14 cellular contexts compared by ENCODE assay signal in the genomic region with DNA sequence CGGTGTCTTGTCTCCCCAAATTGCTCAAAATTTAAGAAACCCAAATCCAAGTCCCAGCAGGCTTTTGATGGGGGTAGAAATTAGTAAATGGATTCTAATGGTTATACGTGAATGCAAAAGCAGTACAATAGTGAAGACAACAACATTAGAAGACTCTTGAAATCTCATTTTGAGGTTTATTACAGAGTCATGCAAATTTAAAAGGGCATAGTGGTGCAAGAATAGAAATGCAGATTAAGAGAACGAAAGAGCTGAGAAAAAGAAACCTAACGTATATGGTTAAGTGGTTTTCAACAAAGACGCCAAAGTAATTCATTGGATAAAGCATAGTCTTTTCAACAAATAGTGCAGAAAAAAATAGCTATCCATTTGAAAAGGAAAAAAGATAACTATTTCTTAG. TPM values are rescaled to one million over a fixed set of nuclear protein-coding genes. Genes with fewer than 3 reads are reported as not detected.
DNase-seq lines count a peak whose midpoint lies in the region; ATAC-seq and TF ChIP-seq lines count a peak whose summit lies in the region.
"Had no signal": no experiment of that assay in that cellular context is flagged by ENCODE, and none has a peak within 500 bp of the region (broad histone marks: within the 10 kb centered on the region; RNA-seq: fewer than 3 reads in every experiment).

No MANE protein-coding gene starts in this region.

- H3K4me1 Mint-ChIP-seq in activated CD4-positive, alpha-beta T cell treated with anti-CD3 and anti-CD28 coated beads for 36 hours, result peaks cover 2% of the 10 kb centered on the region
- peaks cover 36% of the 10 kb centered on the region for H3K4me1 Mint-ChIP-seq in stimulated activated memory B cell treated with anti-CD40 and anti-IgM and Interleukin-4, amounts not matched to agents 10 μg/mL and 1 μg/mL and 100 μg/mL, for 72 hours

- H3K9me3 Mint-ChIP-seq in activated CD4-positive, alpha-beta T cell treated with anti-CD3 and anti-CD28 coated beads for 36 hours (ENCODE audit: low read depth), result no peaks in the 10 kb centered on the region
- peaks cover 5% of the 10 kb centered on the region for H3K9me3 Mint-ChIP-seq in stimulated activated memory B cell treated with anti-CD40 and anti-IgM and Interleukin-4, amounts not matched to agents 10 μg/mL and 1 μg/mL and 100 μg/mL, for 72 hours
- H3K9me3 Mint-ChIP-seq: activated naive CD4-positive, alpha-beta T cell treated with anti-CD3 and anti-CD28 coated beads, Interleukin-2, amount 10 ng/mL, durations not matched to agents 7 days and 5 days had no signal

- no peak overlapping the region for H3K27ac ChIP-seq in mammary epithelial cell (ENCODE audit: insufficient read depth, low read depth, low read length)
- H3K27ac ChIP-seq: A549, PC-9 had no signal

- no peaks in the 10 kb centered on the region for H3K36me3 Mint-ChIP-seq in activated CD4-positive, alpha-beta T cell treated with anti-CD3 and anti-CD28 coated beads for 36 hours (ENCODE audit: low read depth)
- H3K36me3 Mint-ChIP-seq in stimulated activated memory B cell treated with anti-CD40 and anti-IgM and Interleukin-4, amounts not matched to agents 10 μg/mL and 1 μg/mL and 100 μg/mL, for 72 hours, result no peaks in the 10 kb centered on the region
- H3K36me3 Mint-ChIP-seq: activated naive CD4-positive, alpha-beta T cell treated with anti-CD3 and anti-CD28 coated beads, Interleukin-2, amount 10 ng/mL, durations not matched to agents 7 days and 5 days had no signal

- H3K4me2 ChIP-seq in mammary epithelial cell (ENCODE audit: insufficient read depth, low read depth, low read length), result no peak overlapping the region
- H3K4me2 ChIP-seq: A549, PC-9 had no signal

- H4K20me1 ChIP-seq in mammary epithelial cell (ENCODE audit: insufficient read depth, low read length), result no peaks in the 10 kb centered on the region

- dilution Hi-C loops in mammary epithelial cell (cut with HindIII; ENCODE audit: low sequenced_read_pairs), result no loop called here

- no peaks in the 10 kb centered on the region for H3K79me2 ChIP-seq in mammary epithelial cell (ENCODE audit: insufficient read depth, low read length)

- in situ Hi-C loops in mammary epithelial cell (cut with MboI; ENCODE audit: low sequenced_read_pairs in 2 of 2), result loop anchor here in 1 of 2 donors (10.0 kb wide), 1 partner anchor 64 kb away; no protein-coding TSS in a partner anchor

- H3K4me1 ChIP-seq in mammary epithelial cell (ENCODE audit: insufficient read depth, low read length), result no peaks in the 10 kb centered on the region
- H3K4me1 ChIP-seq: A549 had no signal

- H2AFZ ChIP-seq in mammary epithelial cell (ENCODE audit: low read depth, low read length), result no peak overlapping the region
- H2AFZ ChIP-seq: PC-9 had no signal

- H3K4me3 ChIP-seq in mammary epithelial cell (replicated peaks in 1 of 3; ENCODE audit: insufficient read depth in 1 of 3, low read depth in 2 of 3, low read length in 3 of 3), result no peak overlapping the region
- H3K4me3 ChIP-seq: A549, PC-9 had no signal

- no peak for DNase-seq in activated CD4-positive, alpha-beta T cell treated with anti-CD3 and anti-CD28 coated beads for 36 hours
- no peak for DNase-seq in activated CD4-positive, alpha-beta T cell treated with anti-CD3 and anti-CD28 coated beads for 1 hour
- DNase-seq in NCI-H446 (lab: John Stamatoyannopoulos, UW) (no peak), mammary epithelial cell (no peak)
- DNase-seq: activated naive CD4-positive, alpha-beta T cell treated with anti-CD3 and anti-CD28 coated beads, Interleukin-2, amount 10 ng/mL, durations not matched to agents 7 days and 5 days; EL; NCI-H1930; PC-9 had no signal

- BruUV-seq in mammary epithelial cell (replicated peaks; lab: Mats Ljungman, UMichigan), result no TSS peak

- POLR2A ChIA-PET in activated CD4-positive, alpha-beta T cell treated with anti-CD3 and anti-CD28 coated beads for 36 hours (lab: Charles Lee), result no interaction called here

- no peaks in the 10 kb centered on the region for H3K36me3 ChIP-seq in mammary epithelial cell (ENCODE audit: insufficient read depth, low read length)

- H3K27me3 Mint-ChIP-seq in activated CD4-positive, alpha-beta T cell treated with anti-CD3 and anti-CD28 coated beads for 36 hours, result peaks cover 3% of the 10 kb centered on the region
- H3K27me3 Mint-ChIP-seq in stimulated activated memory B cell treated with anti-CD40 and anti-IgM and Interleukin-4, amounts not matched to agents 10 μg/mL and 1 μg/mL and 100 μg/mL, for 72 hours, result peaks cover 10% of the 10 kb centered on the region

- intact Hi-C loops in activated CD4-positive, alpha-beta T cell treated with anti-CD3 and anti-CD28 coated beads for 36 hours (cut with DNase I, micrococcal nuclease), result no loop called here
- intact Hi-C loops in mammary epithelial cell (cut with micrococcal nuclease), result no loop called here

- no peaks in the 10 kb centered on the region for H3K9me3 ChIP-seq in mammary epithelial cell (replicated peaks; ENCODE audit: insufficient read depth, low read length)
- H3K9me3 ChIP-seq: A549 had no signal

- no peak overlapping the region for H3K27ac Mint-ChIP-seq in activated CD4-positive, alpha-beta T cell treated with anti-CD3 and anti-CD28 coated beads for 36 hours
- H3K27ac Mint-ChIP-seq in stimulated activated memory B cell treated with anti-CD40 and anti-IgM and Interleukin-4, amounts not matched to agents 10 μg/mL and 1 μg/mL and 100 μg/mL, for 72 hours, result no peak overlapping the region
- H3K27ac Mint-ChIP-seq: activated naive CD4-positive, alpha-beta T cell treated with anti-CD3 and anti-CD28 coated beads, Interleukin-2, amount 10 ng/mL, durations not matched to agents 7 days and 5 days had no signal

- TF ChIP-seq CTCF in mammary epithelial cell (conservative IDR thresholded peaks at IDR 0.05 in 1 of 2, IDR thresholded peaks at IDR 0.05 in 1 of 2; ENCODE audit: extremely low read depth in 1 of 2, insufficient read depth in 1 of 2, low read depth in 1 of 2, low read length in 2 of 2), result no peak

- WGBS in mammary epithelial cell (ENCODE audit: low coverage, missing lambda C conversion rate), result 82% methylated on average over 5 of the region's 5 CpGs

- H3K27me3 ChIP-seq in mammary epithelial cell (ENCODE audit: insufficient read depth, low read length), result peaks cover 7% of the 10 kb centered on the region

- H3K9ac ChIP-seq in mammary epithelial cell (ENCODE audit: insufficient read depth, low read length), result no peak overlapping the region

- H3K4me3 Mint-ChIP-seq in activated CD4-positive, alpha-beta T cell treated with anti-CD3 and anti-CD28 coated beads for 36 hours, result no peak overlapping the region
- H3K4me3 Mint-ChIP-seq in stimulated activated memory B cell treated with anti-CD40 and anti-IgM and Interleukin-4, amounts not matched to agents 10 μg/mL and 1 μg/mL and 100 μg/mL, for 72 hours, result peak overlapping the region; percentile 65
- H3K4me3 Mint-ChIP-seq: activated naive CD4-positive, alpha-beta T cell treated with anti-CD3 and anti-CD28 coated beads, Interleukin-2, amount 10 ng/mL, durations not matched to agents 7 days and 5 days had no signal

- ATAC-seq in activated CD4-positive, alpha-beta T cell treated with anti-CD3 and anti-CD28 coated beads for 36 hours, result peak; percentile 42
- ATAC-seq in HG02588 (IDR thresholded peaks at IDR 0.05; ENCODE audit: unreplicated experiment) (peak; percentile 72), HG03571 (IDR thresholded peaks at IDR 0.05; ENCODE audit: unreplicated experiment) (peak; percentile 61), HG02970 (IDR thresholded peaks at IDR 0.05; ENCODE audit: low FRiP score, unreplicated experiment) (no peak)
- ATAC-seq in stimulated activated memory B cell treated with anti-CD40 and anti-IgM and Interleukin-4, amounts not matched to agents 10 μg/mL and 1 μg/mL and 100 μg/mL, for 72 hours, result no peak
- ATAC-seq: A549 had no signal

- CTCF ChIA-PET in activated CD4-positive, alpha-beta T cell treated with anti-CD3 and anti-CD28 coated beads for 36 hours (lab: Charles Lee), result interaction anchor here (0.6 kb wide), 2 partner anchors 214 to 346 kb away, joined by 3 to 4 read pairs; no protein-coding TSS in a partner anchor
- CTCF ChIA-PET in mammary epithelial cell (lab: Charles Lee; ENCODE audit: low non-redundant PET), result no interaction called here

RNA-seq across cellular contexts. Expression of gene CXXC1, which starts 33.2 kb away (rescaled TPM):
- 10 to 100 TPM; 68.6 to 80.0 TPM for total RNA-seq in activated CD4-positive, alpha-beta T cell treated with anti-CD3 and anti-CD28 coated beads for 36 hours
- 10 to 100 TPM; 27.7 to 78.2 TPM for total RNA-seq in mammary epithelial cell
- 67.3 TPM for polyA plus RNA-seq in mammary epithelial cell
- 25.7 TPM for polyA minus RNA-seq in mammary epithelial cell

RNA-seq across cellular contexts. Expression of gene MBD1, which starts 39.4 kb away (rescaled TPM):
- total RNA-seq in activated CD4-positive, alpha-beta T cell treated with anti-CD3 and anti-CD28 coated beads for 36 hours, result 10 to 100 TPM; 62.2 to 70.5 TPM
- total RNA-seq in mammary epithelial cell, result 100 to 1,000 TPM; 102 to 196 TPM
- polyA plus RNA-seq in mammary epithelial cell, result 83.4 TPM
- 81.4 TPM for polyA minus RNA-seq in mammary epithelial cell

RNA-seq across cellular contexts. Expression of gene SKA1, which starts 54.1 kb away (rescaled TPM):
- 10 to 100 TPM; 38.6 to 48.3 TPM for total RNA-seq in activated CD4-positive, alpha-beta T cell treated with anti-CD3 and anti-CD28 coated beads for 36 hours
- 10 to 100 TPM in 1 of 2 donors, under 1 TPM in 1; 0.83 to 18.2 TPM for total RNA-seq in mammary epithelial cell
- 11.2 TPM for polyA plus RNA-seq in mammary epithelial cell
- 12.9 TPM for polyA minus RNA-seq in mammary epithelial cell

RNA-seq across cellular contexts. Expression of gene CFAP53, which starts 54.4 kb away (rescaled TPM):
- under 1 TPM; 0.37 to 0.44 TPM for total RNA-seq in activated CD4-positive, alpha-beta T cell treated with anti-CD3 and anti-CD28 coated beads for 36 hours
- total RNA-seq in mammary epithelial cell, result 1 to 10 TPM in 1 of 2 donors, under 1 TPM in 1; 0.67 to 1.7 TPM
- 0.29 TPM for polyA plus RNA-seq in mammary epithelial cell
- not detected for polyA minus RNA-seq in mammary epithelial cell
- total RNA-seq: HT-29 had no signal

Comparison
In these comparisons a context has a peak if more than half of its experiments do, and no peak if none do; other contexts are left out.
1. ATAC-seq: peak in activated CD4-positive, alpha-beta T cell treated with anti-CD3 and anti-CD28 coated beads for 36 hours (single experiment), HG02588 (single experiment) and HG03571 (single experiment); none in stimulated activated memory B cell treated with anti-CD40 and anti-IgM and Interleukin-4, amounts not matched to agents 10 μg/mL and 1 μg/mL and 100 μg/mL, for 72 hours (single experiment) and HG02970 (single experiment).